19 cellular contexts compared by ENCODE assay signal in the genomic region with DNA sequence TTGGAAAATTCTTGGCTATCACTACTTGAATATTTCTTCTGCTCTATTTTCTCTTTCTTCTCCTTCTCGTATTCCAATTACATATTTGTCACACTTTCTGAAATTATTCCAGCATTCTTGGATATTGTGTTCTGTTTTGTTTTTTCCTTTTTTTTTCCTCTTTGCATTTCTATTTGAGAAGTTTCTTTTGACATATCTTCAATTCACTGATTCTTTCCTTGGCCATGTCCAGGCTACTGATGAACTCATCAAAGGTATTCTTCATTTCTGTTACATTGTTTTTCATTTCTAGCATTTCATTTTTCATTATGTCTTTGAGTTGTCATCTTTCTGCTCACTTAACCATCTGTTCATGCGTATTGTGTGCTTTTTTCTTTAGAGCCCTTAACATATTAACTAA. TPM values are rescaled to one million over a fixed set of nuclear protein-coding genes. Genes with fewer than 3 reads are reported as not detected.
DNase-seq lines count a peak whose midpoint lies in the region; ATAC-seq, FAIRE-seq and TF ChIP-seq lines count a peak whose summit lies in the region.
"Had no signal": no experiment of that assay in that cellular context is flagged by ENCODE, and none has a peak within 500 bp of the region (broad histone marks: within the 10 kb centered on the region; RNA-seq: fewer than 3 reads in every experiment).

No MANE protein-coding gene starts in this region.

- ATAC-seq in CD4-positive, alpha-beta T cell (ENCODE audit: poor library complexity): no peak
- ATAC-seq in WTC11 (no peak), aorta (ENCODE audit: low FRiP score) (no peak)
- no peak for ATAC-seq in effector memory CD8-positive, alpha-beta T cell (replicated peaks)
- ATAC-seq: gastroesophageal sphincter had no signal

- WGBS in suprapubic skin: 83% methylated on average over 2 of the region's 2 CpGs
- WGBS in aorta, 2 donors: 58 to 67% methylated on average over 2 of the region's 2 CpGs

- peak; percentile 48 for FAIRE-seq in GM18507 (lab: Jason Lieb, UNC)

- DNase-seq in CD4-positive, alpha-beta T cell: no peak
- DNase-seq in GM18507 (ENCODE audit: extremely low spot score, insufficient read length, low read depth): no peak
- no peak for DNase-seq in WTC11 (ENCODE audit: low spot score)
- DNase-seq in effector memory CD8-positive, alpha-beta T cell: no peak
- no peak for DNase-seq in middle frontal gyrus (ENCODE audit: extremely low spot score, low spot score)
- DNase-seq in suprapubic skin (ENCODE audit: low spot score in 2 of 2): no peak
- DNase-seq in RWPE1 (ENCODE audit: low spot score): no peak
- DNase-seq in aorta: no peak
- DNase-seq: erythroblast; left ventricle myocardium inferior; NCI-H187 treated with DMSO at 0.1 percent for 48 hours; NCI-H510A; Peyer's patch; stimulated activated CD4-positive, alpha-beta T cell treated with anti-CD3 and anti-CD28 coated beads, Interleukin-4, amount 100 ng/mL, for 4 hours; WERI-Rb-1 had no signal

- H3K27me3 ChIP-seq in CD4-positive, alpha-beta T cell (ENCODE audit: control insufficient read depth, insufficient read depth, low read length): no peaks in the 10 kb centered on the region
- no peaks in the 10 kb centered on the region for H3K27me3 ChIP-seq in suprapubic skin
- no peaks in the 10 kb centered on the region for H3K27me3 ChIP-seq in aorta (ENCODE audit: control insufficient read depth in 1 of 2, insufficient read depth in 2 of 2, low read length in 1 of 2)
- H3K27me3 ChIP-seq: gastroesophageal sphincter, MG63, Peyer's patch, upper lobe of left lung had no signal

- peaks cover 68% of the 10 kb centered on the region for H3K4me1 Mint-ChIP-seq in CD4-positive, alpha-beta T cell (ENCODE audit: low read depth)
- H3K4me1 Mint-ChIP-seq in WTC11: peaks cover 14% of the 10 kb centered on the region
- H3K4me1 Mint-ChIP-seq in effector memory CD8-positive, alpha-beta T cell (ENCODE audit: low read depth in 2 of 2): peaks cover 40 to 65% of the 10 kb centered on the region in 2 donors

- H3K36me3 ChIP-seq in suprapubic skin (no peaks in the 10 kb centered on the region), aorta (ENCODE audit: control insufficient read depth in 1 of 2, insufficient read depth in 2 of 2, low read length in 1 of 2) (no peaks in the 10 kb centered on the region)
- H3K36me3 ChIP-seq: gastroesophageal sphincter, left ventricle myocardium inferior, MG63, Peyer's patch, upper lobe of left lung, WERI-Rb-1 had no signal

- peaks cover 55% of the 10 kb centered on the region for H3K36me3 Mint-ChIP-seq in CD4-positive, alpha-beta T cell (ENCODE audit: low read depth)
- H3K36me3 Mint-ChIP-seq in WTC11: peaks cover 18% of the 10 kb centered on the region
- peaks cover 24% of the 10 kb centered on the region for H3K36me3 Mint-ChIP-seq in effector memory CD8-positive, alpha-beta T cell (ENCODE audit: insufficient read depth)

- peaks cover 14% of the 10 kb centered on the region for H3K9me3 ChIP-seq in CD4-positive, alpha-beta T cell (ENCODE audit: control insufficient read depth, low read length)
- H3K9me3 ChIP-seq in suprapubic skin (peaks cover 10% of the 10 kb centered on the region), aorta (ENCODE audit: control insufficient read depth, low read length) (no peaks in the 10 kb centered on the region)
- H3K9me3 ChIP-seq: Peyer's patch, upper lobe of left lung had no signal

- no peak overlapping the region for H3K4me3 ChIP-seq in suprapubic skin
- H3K4me3 ChIP-seq in aorta (ENCODE audit: low read length in 2 of 2): no peak overlapping the region
- H3K4me3 ChIP-seq: coronary artery, gastroesophageal sphincter, left ventricle myocardium inferior, MG63, Peyer's patch, upper lobe of left lung had no signal

- peaks cover 7% of the 10 kb centered on the region for H3K9me3 Mint-ChIP-seq in CD4-positive, alpha-beta T cell
- peaks cover 18% of the 10 kb centered on the region for H3K9me3 Mint-ChIP-seq in WTC11
- peaks cover 6 to 7% of the 10 kb centered on the region in 2 donors for H3K9me3 Mint-ChIP-seq in effector memory CD8-positive, alpha-beta T cell

- no peaks in the 10 kb centered on the region for H3K27me3 Mint-ChIP-seq in CD4-positive, alpha-beta T cell
- H3K27me3 Mint-ChIP-seq in WTC11 (ENCODE audit: low read depth): peaks cover 3% of the 10 kb centered on the region; the same call in 1 of the 2 replicates
- H3K27me3 Mint-ChIP-seq in effector memory CD8-positive, alpha-beta T cell: no peaks in the 10 kb centered on the region

- intact Hi-C loops in CD4-positive, alpha-beta T cell (cut with DNase I, micrococcal nuclease): loop anchor here in 1 of 2 experiments (5.0 kb wide), 1 partner anchor 42 kb away; no protein-coding TSS in a partner anchor
- intact Hi-C loops in aorta (cut with DNase I): no loop called here

- TF ChIP-seq POLR2A in suprapubic skin (IDR thresholded peaks at IDR 0.05): no peak

- H3K27ac Mint-ChIP-seq in CD4-positive, alpha-beta T cell: peak overlapping the region; percentile 2
- 0 out of 2 replicates have a peak overlapping the region, but pooled peaks have one; percentile 8 for H3K27ac Mint-ChIP-seq in WTC11
- peak overlapping the region in 1 of 2 donors; percentile 25 for H3K27ac Mint-ChIP-seq in effector memory CD8-positive, alpha-beta T cell

- H3K4me3 Mint-ChIP-seq in CD4-positive, alpha-beta T cell: peak overlapping the region; percentile 69
- no peak overlapping the region for H3K4me3 Mint-ChIP-seq in WTC11
- peak overlapping the region; percentile 7 to 83 for H3K4me3 Mint-ChIP-seq in effector memory CD8-positive, alpha-beta T cell

- H3K27ac ChIP-seq in CD4-positive, alpha-beta T cell (ENCODE audit: low read depth, low read length): no peak overlapping the region
- H3K27ac ChIP-seq in suprapubic skin (no peak overlapping the region), RWPE1 (no peak overlapping the region), aorta (ENCODE audit: low read depth in 1 of 2, low read length in 2 of 2) (no peak overlapping the region)
- H3K27ac ChIP-seq: coronary artery, gastroesophageal sphincter, left ventricle myocardium inferior, upper lobe of left lung, WERI-Rb-1 had no signal

- POLR2A ChIA-PET in CD4-positive, alpha-beta T cell (lab: Charles Lee): interaction anchor here (1.1 kb wide), 1 partner anchor 11 kb away, joined by 3 read pairs; the partner anchor contains the start of gene SP110
- POLR2A ChIA-PET in WTC11 (lab: Charles Lee) (no interaction called here), RWPE1 (lab: Yijun Ruan, JAX; ENCODE audit: low non-redundant PET) (interaction anchor here (0.6 kb wide), 1 partner anchor 115 kb away, joined by 5 read pairs; no protein-coding TSS in a partner anchor)

- CTCF ChIA-PET in CD4-positive, alpha-beta T cell (lab: Charles Lee): no interaction called here
- CTCF ChIA-PET in WTC11 (lab: Charles Lee): no interaction called here
- CTCF ChIA-PET in RWPE1 (lab: Yijun Ruan, JAX): no interaction called here

- no peaks in the 10 kb centered on the region for H3K4me1 ChIP-seq in suprapubic skin
- H3K4me1 ChIP-seq in aorta (ENCODE audit: control insufficient read depth in 1 of 2, insufficient read depth in 2 of 2, low read length in 2 of 2): no peaks in the 10 kb centered on the region
- H3K4me1 ChIP-seq: gastroesophageal sphincter, left ventricle myocardium inferior, Peyer's patch, upper lobe of left lung had no signal

- TF ChIP-seq EP300 in suprapubic skin (IDR thresholded peaks at IDR 0.05): no peak

- no peak for TF ChIP-seq CTCF in CD4-positive, alpha-beta T cell (IDR thresholded peaks at IDR 0.05)
- TF ChIP-seq CTCF in WTC11 (IDR thresholded peaks at IDR 0.05) (no peak), suprapubic skin (IDR thresholded peaks at IDR 0.05) (no peak), RWPE1 (conservative IDR thresholded peaks at IDR 0.05; ENCODE audit: low read depth) (no peak)

TF ChIP-seq in WTC11, 78 proteins besides CTCF, POLR2A, EP300 and RAD21:
- no peak for TF ChIP-seq ATF1 (CRISPR knock-in tag; IDR thresholded peaks at IDR 0.05)
- no peak for TF ChIP-seq ZNF512 (CRISPR knock-in tag; IDR thresholded peaks at IDR 0.05; ENCODE audit: borderline replicate concordance)
- no peak for TF ChIP-seq RORB (CRISPR knock-in tag; IDR thresholded peaks at IDR 0.05)
- no peak for TF ChIP-seq MXD4 (CRISPR knock-in tag; IDR thresholded peaks at IDR 0.05; ENCODE audit: borderline replicate concordance)
- no peak for TF ChIP-seq SMAD3 (CRISPR knock-in tag; IDR thresholded peaks at IDR 0.05; ENCODE audit: borderline replicate concordance)

RNA-seq across cellular contexts. Expression of gene SP140, which starts 5.3 kb away (rescaled TPM):
- 10 to 100 TPM; 51.2 to 55.1 TPM for total RNA-seq in CD4-positive, alpha-beta T cell
- total RNA-seq in WTC11 (2021) (0.16 to 0.66 TPM (median 0.37 TPM) in 3 replicates), suprapubic skin (1 to 10 TPM in 2 of 4 donors, under 1 TPM in 2; 0.47 to 2.7 (median 1.8) TPM), aorta (1 to 10 TPM; 2.7 to 4.1 TPM)
- under 1 TPM; 0.13 to 0.15 TPM for polyA plus RNA-seq in aorta

RNA-seq across cellular contexts. Expression of gene SP110, which starts 11.0 kb away (rescaled TPM):
- 10 to 100 TPM; 59.4 to 63.7 TPM for total RNA-seq in CD4-positive, alpha-beta T cell
- 4.2 to 5.7 TPM (median 4.9 TPM) in 3 replicates for total RNA-seq in WTC11 (2021)
- 10 to 100 TPM; 11.8 to 32.7 (median 21.2) TPM for total RNA-seq in suprapubic skin
- total RNA-seq in aorta: 10 to 100 TPM; 22.4 to 46.1 TPM
- polyA plus RNA-seq in aorta: 10 to 100 TPM; 10.5 to 19.0 TPM

Comparison
In these comparisons a context has a peak if more than half of its experiments do, and no peak if none do; other contexts are left out.
1. RNA of gene SP140, which starts 5.3 kb away (total RNA-seq): 51.2 to 55.1 TPM in CD4-positive, alpha-beta T cell; 2.7 to 4.1 TPM in aorta, 0.47 to 2.7 TPM in suprapubic skin and 0.16 to 0.66 TPM in WTC11; every median in the first group is over 10 times any median in the second.